Comparison of ENCODE assay signal across 18 cellular contexts in the genomic region with DNA sequence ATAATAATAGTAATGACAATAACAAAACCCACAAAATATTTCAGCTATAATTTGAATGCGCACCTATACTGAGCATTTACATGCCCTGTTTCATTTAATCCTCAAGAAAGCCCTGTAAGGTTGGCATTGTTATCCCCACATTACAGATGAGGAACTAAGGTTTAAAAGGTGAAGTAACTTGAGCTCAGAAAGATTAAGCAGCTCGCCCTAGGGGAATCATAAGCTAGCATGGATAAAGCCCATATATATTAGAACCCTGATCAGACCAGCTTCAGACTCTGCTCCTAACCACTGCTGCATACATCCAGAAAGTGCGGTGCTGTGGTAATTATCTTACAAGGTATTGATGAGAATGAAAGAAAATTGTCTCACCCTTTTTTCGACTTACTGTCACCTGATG.
"Had no signal": no experiment of that assay in that cellular context is flagged by ENCODE, and none has a peak within 500 bp of the region (broad histone marks: within the 10 kb centered on the region; RNA-seq: fewer than 3 reads in every experiment).

No MANE protein-coding gene starts in this region.

- ATAC-seq: activated CD4-positive, alpha-beta T cell treated with anti-CD3 and anti-CD28 coated beads for 36 hours; activated CD8-positive, alpha-beta memory T cell treated with anti-CD3 and anti-CD28 coated beads, Interleukin-2, amount 10 ng/mL, durations not matched to agents 7 days and 5 days; activated naive CD8-positive, alpha-beta T cell treated with anti-CD3 and anti-CD28 coated beads, Interleukin-2, amount 50 U/mL, for 24 hours; esophagus mucosa; stimulated activated naive B cell treated with anti-CD40 and anti-IgM and Interleukin-4, amounts not matched to agents 10 μg/mL and 1 μg/mL and 100 μg/mL, for 72 hours; T-helper 17 cell had no signal

- H3K27ac Mint-ChIP-seq: activated CD4-positive, alpha-beta memory T cell treated with anti-CD3 and anti-CD28 coated beads for 36 hours; activated CD4-positive, alpha-beta T cell treated with anti-CD3 and anti-CD28 coated beads for 36 hours; activated CD8-positive, alpha-beta memory T cell treated with anti-CD3 and anti-CD28 coated beads, Interleukin-2, amount 10 ng/mL, durations not matched to agents 7 days and 5 days; activated naive CD4-positive, alpha-beta T cell treated with anti-CD3 and anti-CD28 coated beads for 36 hours; activated naive CD8-positive, alpha-beta T cell treated with anti-CD3 and anti-CD28 coated beads, Interleukin-2, amount 50 U/mL, for 24 hours; activated T-helper 2 cell treated with anti-CD3 and anti-CD28 coated beads, Interferon-gamma antibody, Interleukin-2, Interleukin-4, amounts not matched to agents 10 μg/mL and 5 μg/mL and 100 μg/mL, durations not matched to agents 14 hours and 24 hours and 36 hours; stimulated activated naive B cell treated with anti-CD40 and anti-IgM and Interleukin-4, amounts not matched to agents 10 μg/mL and 1 μg/mL and 100 μg/mL, for 72 hours; T-helper 17 cell had no signal

- H3K4me3 ChIP-seq: dorsolateral prefrontal cortex, thyroid gland, uterus had no signal

- DNase-seq: activated CD4-positive, alpha-beta memory T cell treated with anti-CD3 and anti-CD28 coated beads for 36 hours; activated CD4-positive, alpha-beta T cell treated with anti-CD3 and anti-CD28 coated beads for 36 hours; activated CD8-positive, alpha-beta memory T cell treated with anti-CD3 and anti-CD28 coated beads, Interleukin-2, amount 10 ng/mL, durations not matched to agents 7 days and 5 days; activated naive CD4-positive, alpha-beta T cell treated with anti-CD3 and anti-CD28 coated beads for 36 hours; activated naive CD8-positive, alpha-beta T cell treated with anti-CD3 and anti-CD28 coated beads, Interleukin-2, amount 50 U/mL, for 24 hours; activated T-cell treated with anti-CD3 and anti-CD28 coated beads, Interleukin-2, amount 50 U/mL, for 1 hour; aorta; dorsolateral prefrontal cortex; midbrain; stimulated activated CD4-positive, alpha-beta T cell treated with anti-CD3 and anti-CD28 coated beads, Interleukin-15, amount 100 ng/mL, for 24 hours; stimulated activated CD4-positive, alpha-beta T cell treated with anti-CD3 and anti-CD28 coated beads, Interleukin-4, amount 100 ng/mL, for 1 hour; stimulated activated naive B cell treated with anti-CD40 and anti-IgM and Interleukin-4, amounts not matched to agents 10 μg/mL and 1 μg/mL and 100 μg/mL, for 72 hours; T-helper 17 cell; thyroid gland; uterus had no signal

- H3K27ac ChIP-seq: neutrophil, thyroid gland, uterus had no signal

- H3K4me1 ChIP-seq: thyroid gland, uterus had no signal

- H3K9me3 Mint-ChIP-seq: activated CD4-positive, alpha-beta memory T cell treated with anti-CD3 and anti-CD28 coated beads for 36 hours; activated naive CD4-positive, alpha-beta T cell treated with anti-CD3 and anti-CD28 coated beads for 36 hours; activated naive CD8-positive, alpha-beta T cell treated with anti-CD3 and anti-CD28 coated beads, Interleukin-2, amount 50 U/mL, for 24 hours; activated T-helper 2 cell treated with anti-CD3 and anti-CD28 coated beads, Interferon-gamma antibody, Interleukin-2, Interleukin-4, amounts not matched to agents 10 μg/mL and 5 μg/mL and 100 μg/mL, durations not matched to agents 14 hours and 24 hours and 36 hours; stimulated activated naive B cell treated with anti-CD40 and anti-IgM and Interleukin-4, amounts not matched to agents 10 μg/mL and 1 μg/mL and 100 μg/mL, for 72 hours had no signal

- H3K4me3 Mint-ChIP-seq: activated CD4-positive, alpha-beta memory T cell treated with anti-CD3 and anti-CD28 coated beads for 36 hours; activated CD4-positive, alpha-beta T cell treated with anti-CD3 and anti-CD28 coated beads for 36 hours; activated CD8-positive, alpha-beta memory T cell treated with anti-CD3 and anti-CD28 coated beads, Interleukin-2, amount 10 ng/mL, durations not matched to agents 7 days and 5 days; activated naive CD4-positive, alpha-beta T cell treated with anti-CD3 and anti-CD28 coated beads for 36 hours; activated naive CD8-positive, alpha-beta T cell treated with anti-CD3 and anti-CD28 coated beads, Interleukin-2, amount 50 U/mL, for 24 hours; stimulated activated naive B cell treated with anti-CD40 and anti-IgM and Interleukin-4, amounts not matched to agents 10 μg/mL and 1 μg/mL and 100 μg/mL, for 72 hours; T-helper 17 cell had no signal

- H3K4me1 Mint-ChIP-seq: activated CD4-positive, alpha-beta T cell treated with anti-CD3 and anti-CD28 coated beads for 36 hours; activated CD8-positive, alpha-beta memory T cell treated with anti-CD3 and anti-CD28 coated beads, Interleukin-2, amount 10 ng/mL, durations not matched to agents 7 days and 5 days; activated naive CD8-positive, alpha-beta T cell treated with anti-CD3 and anti-CD28 coated beads, Interleukin-2, amount 50 U/mL, for 24 hours had no signal

- H3K27me3 Mint-ChIP-seq: activated CD4-positive, alpha-beta memory T cell treated with anti-CD3 and anti-CD28 coated beads for 36 hours; activated CD4-positive, alpha-beta T cell treated with anti-CD3 and anti-CD28 coated beads for 36 hours; activated CD8-positive, alpha-beta memory T cell treated with anti-CD3 and anti-CD28 coated beads, Interleukin-2, amount 10 ng/mL, durations not matched to agents 7 days and 5 days; activated naive CD8-positive, alpha-beta T cell treated with anti-CD3 and anti-CD28 coated beads, Interleukin-2, amount 50 U/mL, for 24 hours; stimulated activated naive B cell treated with anti-CD40 and anti-IgM and Interleukin-4, amounts not matched to agents 10 μg/mL and 1 μg/mL and 100 μg/mL, for 72 hours; T-helper 17 cell had no signal

- H3K27me3 ChIP-seq: dorsolateral prefrontal cortex, neutrophil, thyroid gland, uterus had no signal

- H3K36me3 ChIP-seq: uterus had no signal

- H3K9me3 ChIP-seq: neutrophil, thyroid gland, uterus had no signal
